In genomic region chr20:1555952-1556351, GRCh38 we compare ENCODE assay signal across 31 cellular contexts. TPM values are rescaled to one million over a fixed set of nuclear protein-coding genes. Genes with fewer than 3 reads are reported as not detected.
DNase-seq lines count a peak whose midpoint lies in the region; TF ChIP-seq lines count a peak whose summit lies in the region.
"Had no signal": no experiment of that assay in that cellular context is flagged by ENCODE, and none has a peak within 500 bp of the region (broad histone marks: within the 10 kb centered on the region; RNA-seq: fewer than 3 reads in every experiment).

No MANE protein-coding gene starts in this region.

- H3K9me3 Mint-ChIP-seq in CD4-positive, alpha-beta memory T cell = peaks cover 0 to 6% (median 3%) of the 10 kb centered on the region in 8 donors
- H3K9me3 Mint-ChIP-seq: brain had no signal

- no peak overlapping the region for H3K27ac ChIP-seq in CD4-positive, alpha-beta memory T cell (ENCODE audit: low read depth, low read length)
- H3K27ac ChIP-seq in transverse colon = no peak overlapping the region
- H3K27ac ChIP-seq: BLaER1 treated with 17β-estradiol and CSF1 and Interleukin-3, amounts not matched to agents 10 nM and 100 nM; GM23248; HL-60; lower lobe of right lung; ovary; skin epidermis; tibial nerve had no signal

- H3K9me3 ChIP-seq in CD4-positive, alpha-beta memory T cell (ENCODE audit: control insufficient read depth in 1 of 2, low read length in 2 of 2) = no peaks in the 10 kb centered on the region
- H3K9me3 ChIP-seq in transverse colon = no peaks in the 10 kb centered on the region
- H3K9me3 ChIP-seq: lower lobe of right lung, ovary had no signal

- CTCF ChIA-PET in CD4-positive, alpha-beta memory T cell (lab: Charles Lee; ENCODE audit: partially characterized antibody) = interaction anchor here (0.7 to 5.7 kb wide), 18 partner anchors 9 to 221 kb away, joined by 3 to 68 read pairs (median 4); no protein-coding TSS in a partner anchor

- TF ChIP-seq EP300 in transverse colon (IDR thresholded peaks at IDR 0.05; ENCODE audit: low read depth) = no peak

- TF ChIP-seq CTCF in transverse colon (IDR thresholded peaks at IDR 0.05) = no peak

- TF ChIP-seq POLR2A in transverse colon (IDR thresholded peaks at IDR 0.05) = no peak

- no peaks in the 10 kb centered on the region for H3K36me3 ChIP-seq in CD4-positive, alpha-beta memory T cell (ENCODE audit: insufficient read depth, low read length)
- no peaks in the 10 kb centered on the region for H3K36me3 ChIP-seq in transverse colon
- H3K36me3 ChIP-seq: lower lobe of right lung, ovary, tibial nerve had no signal

- in situ Hi-C loops in transverse colon (cut with MboI; ENCODE audit: low pct_ligation_motif_present in 1 of 4, low pct_unique_long_range_greater_than_20kb in 1 of 4, low sequenced_read_pairs in 3 of 4) = no loop called here

- H3K4me1 ChIP-seq in CD4-positive, alpha-beta memory T cell (ENCODE audit: insufficient read depth, low read length) = no peaks in the 10 kb centered on the region
- H3K4me1 ChIP-seq in transverse colon = no peaks in the 10 kb centered on the region
- H3K4me1 ChIP-seq: BLaER1 treated with 17β-estradiol and CSF1 and Interleukin-3, amounts not matched to agents 10 nM and 100 nM; lower lobe of right lung; tibial nerve had no signal

- no peak overlapping the region for H3K4me3 Mint-ChIP-seq in CD4-positive, alpha-beta memory T cell
- H3K4me3 Mint-ChIP-seq: activated T-cell treated with anti-CD3 and anti-CD28 coated beads, Interleukin-2, amount 50 U/mL, for 24 hours; brain; HFFc6; nephron progenitor cell had no signal

- peak; percentile 4 to 8 for DNase-seq in AML-193 (lab: John Stamatoyannopoulos, UW)
- DNase-seq in CD4-positive, alpha-beta memory T cell = peak in 4 of 5 donors; percentile 11 to 30 (median 28)
- peak; percentile 23 for DNase-seq in OCI-M1 (lab: John Stamatoyannopoulos, UW)
- DNase-seq in dermis microvascular lymphatic vessel endothelial cell (ENCODE audit: low read depth in 2 of 2) = peak; percentile 4 to 20
- no peak for DNase-seq in transverse colon
- DNase-seq in activated naive CD4-positive, alpha-beta T cell treated with anti-CD3 and anti-CD28 coated beads, Interleukin-2, amount 50 U/mL, for 16 hours = no peak
- DNase-seq in NCI-H226 = no peak
- DNase-seq: activated T-cell treated with anti-CD3 and anti-CD28 coated beads, Interleukin-2, amount 50 U/mL, for 24 hours; DND-41; effector CD4-positive, alpha-beta T cell; GM23248; head of caudate nucleus; HFFc6; kidney; lower lobe of right lung; NCI-H1105 treated with DMSO at 0.1 percent for 48 hours; NCI-H2029; NCI-H345; NCI-H748 treated with DMSO at 0.1 percent for 48 hours; nephron progenitor cell; ovary; stimulated activated CD8-positive, alpha-beta memory T cell treated with anti-CD3 and anti-CD28 coated beads, Interleukin-4, amount 100 ng/mL, for 48 hours had no signal

- POLR2A ChIA-PET in CD4-positive, alpha-beta memory T cell (lab: Charles Lee; ENCODE audit: partially characterized antibody) = interaction anchor here (1.3 kb wide), 1 partner anchor 179 kb away, joined by 7 read pairs; no protein-coding TSS in a partner anchor

- intact Hi-C loops in CD4-positive, alpha-beta memory T cell (cut with micrococcal nuclease) = loop anchor here (1.0 kb wide), 2 partner anchors 178 to 221 kb away; no protein-coding TSS in a partner anchor
- intact Hi-C loops in transverse colon (cut with DNase I; ENCODE audit: low total_unique reads) = no loop called here

- peaks cover 0 to 3% of the 10 kb centered on the region in 2 donors for H3K27me3 Mint-ChIP-seq in CD4-positive, alpha-beta memory T cell
- H3K27me3 Mint-ChIP-seq: activated T-cell treated with anti-CD3 and anti-CD28 coated beads, Interleukin-2, amount 50 U/mL, for 24 hours had no signal

- H3K4me1 Mint-ChIP-seq in CD4-positive, alpha-beta memory T cell = peaks cover 0 to 9% (median 7%) of the 10 kb centered on the region in 4 donors
- H3K4me1 Mint-ChIP-seq: brain, nephron progenitor cell had no signal

- no peaks in the 10 kb centered on the region for H3K27me3 ChIP-seq in CD4-positive, alpha-beta memory T cell (ENCODE audit: insufficient read depth, low read length)
- H3K27me3 ChIP-seq in transverse colon = no peaks in the 10 kb centered on the region
- H3K27me3 ChIP-seq: BLaER1 treated with 17β-estradiol and CSF1 and Interleukin-3, amounts not matched to agents 10 nM and 100 nM; ovary; tibial nerve had no signal

- no peak overlapping the region for H3K4me3 ChIP-seq in CD4-positive, alpha-beta memory T cell (ENCODE audit: low read length in 2 of 2)
- H3K4me3 ChIP-seq in transverse colon = no peak overlapping the region
- H3K4me3 ChIP-seq: BLaER1 treated with 17β-estradiol and CSF1 and Interleukin-3, amounts not matched to agents 10 nM and 100 nM; GM23248; lower lobe of right lung; ovary; skin epidermis; tibial nerve had no signal

- peaks cover 0 to 11% of the 10 kb centered on the region in 2 donors for H3K36me3 Mint-ChIP-seq in CD4-positive, alpha-beta memory T cell
- H3K36me3 Mint-ChIP-seq: brain had no signal

- no peak overlapping the region for H3K27ac Mint-ChIP-seq in CD4-positive, alpha-beta memory T cell
- H3K27ac Mint-ChIP-seq: activated T-cell treated with anti-CD3 and anti-CD28 coated beads, Interleukin-2, amount 50 U/mL, for 24 hours; brain; HFFc6; nephron progenitor cell had no signal

RNA-seq across cellular contexts. Expression of gene SIRPD, which starts 1.6 kb away (rescaled TPM):
- under 1 TPM in 1 of 2 experiments, not detected in 1; 0.17 TPM for total RNA-seq in CD4-positive, alpha-beta memory T cell
- under 1 TPM in 1 of 2 donors, not detected in 1; 0.11 TPM for polyA plus RNA-seq in CD4-positive, alpha-beta memory T cell
- not detected in 2 replicates for total RNA-seq in dermis microvascular lymphatic vessel endothelial cell
- total RNA-seq in transverse colon = not detected
- total RNA-seq: activated CD8-positive, alpha-beta memory T cell treated with anti-CD3 and anti-CD28 coated beads for 36 hours; epithelial cell of proximal tubule; GM23248; HFFc6; ovary; renal cortical epithelial cell; tibial nerve had no signal
- polyA plus RNA-seq: AG04450, GM23248, ovary had no signal

Comparison
In these comparisons a context has a peak if more than half of its experiments do, and no peak if none do; other contexts are left out.
1. DNase-seq: peak in AML-193 (2 of 2), CD4-positive, alpha-beta memory T cell (4 of 5), OCI-M1 (single experiment) and dermis microvascular lymphatic vessel endothelial cell (2 of 2); none in transverse colon (single experiment), activated naive CD4-positive, alpha-beta T cell treated with anti-CD3 and anti-CD28 coated beads, Interleukin-2, amount 50 U/mL, for 16 hours (single experiment) and NCI-H226 (single experiment).